Comparison of ENCODE assay signal across 24 cellular contexts in genomic region chr12:53290661-53291060, GRCh38. TPM values are rescaled to one million over a fixed set of nuclear protein-coding genes. Genes with fewer than 3 reads are reported as not detected.
DNase-seq lines count a peak whose midpoint lies in the region; ATAC-seq and TF ChIP-seq lines count a peak whose summit lies in the region.
"Had no signal": no experiment of that assay in that cellular context is flagged by ENCODE, and none has a peak within 500 bp of the region (broad histone marks: within the 10 kb centered on the region; RNA-seq: fewer than 3 reads in every experiment).

No MANE protein-coding gene starts in this region.

- no peak overlapping the region for H3K4me3 Mint-ChIP-seq in activated CD8-positive, alpha-beta T cell treated with anti-CD3 and anti-CD28 coated beads for 36 hours
- H3K4me3 Mint-ChIP-seq in activated CD8-positive, alpha-beta T cell treated with anti-CD3 and anti-CD28 coated beads, Interleukin-2, amount 10 ng/mL, durations not matched to agents 7 days and 5 days, result no peak overlapping the region
- peak overlapping the region; percentile 35 for H3K4me3 Mint-ChIP-seq in activated naive CD8-positive, alpha-beta T cell
- no peak overlapping the region for H3K4me3 Mint-ChIP-seq in Calu3 (ENCODE audit: low read depth, unreplicated experiment)
- H3K4me3 Mint-ChIP-seq: memory B cell; naive B cell; stimulated activated naive B cell treated with anti-CD40 and anti-IgM and Interleukin-4, amounts not matched to agents 10 μg/mL and 1 μg/mL and 100 μg/mL, for 72 hours had no signal

- peak overlapping the region; percentile 57 for H3K27ac Mint-ChIP-seq in activated CD8-positive, alpha-beta T cell treated with anti-CD3 and anti-CD28 coated beads for 36 hours
- H3K27ac Mint-ChIP-seq in activated CD8-positive, alpha-beta T cell treated with anti-CD3 and anti-CD28 coated beads, Interleukin-2, amount 10 ng/mL, durations not matched to agents 7 days and 5 days, result no peak overlapping the region
- H3K27ac Mint-ChIP-seq in activated naive CD8-positive, alpha-beta T cell, result peak overlapping the region; percentile 41
- no peak overlapping the region for H3K27ac Mint-ChIP-seq in Calu3 (ENCODE audit: unreplicated experiment)
- H3K27ac Mint-ChIP-seq: memory B cell; naive B cell; stimulated activated naive B cell treated with anti-CD40 and anti-IgM and Interleukin-4, amounts not matched to agents 10 μg/mL and 1 μg/mL and 100 μg/mL, for 72 hours had no signal

- H3K27me3 Mint-ChIP-seq in activated CD8-positive, alpha-beta T cell treated with anti-CD3 and anti-CD28 coated beads for 36 hours, result no peaks in the 10 kb centered on the region
- H3K27me3 Mint-ChIP-seq in activated CD8-positive, alpha-beta T cell treated with anti-CD3 and anti-CD28 coated beads, Interleukin-2, amount 10 ng/mL, durations not matched to agents 7 days and 5 days (ENCODE audit: low read depth), result no peaks in the 10 kb centered on the region
- H3K27me3 Mint-ChIP-seq in activated naive CD8-positive, alpha-beta T cell, result no peaks in the 10 kb centered on the region
- H3K27me3 Mint-ChIP-seq in Calu3 (ENCODE audit: unreplicated experiment), result no peaks in the 10 kb centered on the region
- H3K27me3 Mint-ChIP-seq: memory B cell; naive B cell; stimulated activated naive B cell treated with anti-CD40 and anti-IgM and Interleukin-4, amounts not matched to agents 10 μg/mL and 1 μg/mL and 100 μg/mL, for 72 hours had no signal

- no peak for DNase-seq in activated CD8-positive, alpha-beta T cell treated with anti-CD3 and anti-CD28 coated beads for 36 hours
- DNase-seq in activated CD8-positive, alpha-beta T cell treated with anti-CD3 and anti-CD28 coated beads, Interleukin-2, amount 10 ng/mL, durations not matched to agents 7 days and 5 days, result no peak
- DNase-seq in ELR (ENCODE audit: low read depth) (peak; percentile 56), iris pigment epithelial cell (ENCODE audit: low read depth) (peak; percentile 40), DMS79 treated with DMSO at 0.1 percent for 48 hours (lab: John Stamatoyannopoulos, UW) (no peak), Calu3 (no peak), KBM-7 (no peak)
- DNase-seq: activated CD4-positive, alpha-beta T cell treated with anti-CD3 and anti-CD28 coated beads for 1 hour; activated CD8-positive, alpha-beta memory T cell treated with anti-CD3 and anti-CD28 coated beads, Interleukin-2, amount 50 U/mL, for 4 hours; activated naive CD4-positive, alpha-beta T cell treated with Interleukin-2 at 50 U/mL for 16 hours; cerebellar nuclear complex; foreskin keratinocyte; naive B cell; NCI-H1436 treated with DMSO at 0.1 percent for 48 hours; NCI-H524; nucleus accumbens; Peyer's patch; SIG-M5; stimulated activated naive B cell treated with anti-CD40 and anti-IgM and Interleukin-4, amounts not matched to agents 10 μg/mL and 1 μg/mL and 100 μg/mL, for 72 hours; uterus had no signal

- peaks cover 74% of the 10 kb centered on the region for H3K36me3 Mint-ChIP-seq in activated CD8-positive, alpha-beta T cell treated with anti-CD3 and anti-CD28 coated beads for 36 hours (ENCODE audit: low read depth)
- peaks cover 77% of the 10 kb centered on the region for H3K36me3 Mint-ChIP-seq in activated CD8-positive, alpha-beta T cell treated with anti-CD3 and anti-CD28 coated beads, Interleukin-2, amount 10 ng/mL, durations not matched to agents 7 days and 5 days (ENCODE audit: low read depth)
- peaks cover 8% of the 10 kb centered on the region for H3K36me3 Mint-ChIP-seq in activated naive CD8-positive, alpha-beta T cell
- peaks cover 23% of the 10 kb centered on the region for H3K36me3 Mint-ChIP-seq in Calu3 (ENCODE audit: insufficient read depth, unreplicated experiment)
- H3K36me3 Mint-ChIP-seq: memory B cell, naive B cell had no signal

- in situ Hi-C loops in KBM-7 (cut with MboI; ENCODE audit: low pct_unique_long_range_greater_than_20kb, low sequenced_read_pairs), result loop anchor here (25.0 kb wide), 1 partner anchor 228 kb away; the partner anchor contains the start of gene TNS2

- H3K4me1 Mint-ChIP-seq in activated CD8-positive, alpha-beta T cell treated with anti-CD3 and anti-CD28 coated beads for 36 hours (ENCODE audit: low read depth), result peaks cover 23% of the 10 kb centered on the region
- peaks cover 16% of the 10 kb centered on the region for H3K4me1 Mint-ChIP-seq in activated CD8-positive, alpha-beta T cell treated with anti-CD3 and anti-CD28 coated beads, Interleukin-2, amount 10 ng/mL, durations not matched to agents 7 days and 5 days (ENCODE audit: low read depth)
- H3K4me1 Mint-ChIP-seq in activated naive CD8-positive, alpha-beta T cell (ENCODE audit: low read depth), result peaks cover 26% of the 10 kb centered on the region
- no peaks in the 10 kb centered on the region for H3K4me1 Mint-ChIP-seq in Calu3 (ENCODE audit: low read depth, unreplicated experiment)

- POLR2A ChIA-PET in activated CD8-positive, alpha-beta T cell treated with anti-CD3 and anti-CD28 coated beads for 36 hours (lab: Charles Lee), result interaction anchor here (0.7 to 3.6 kb wide), 11 partner anchors 9 to 130 kb away, joined by 3 to 19 read pairs (median 4); partner anchors contain the start of genes AAAS, ESPL1 and MYG1
- POLR2A ChIA-PET in activated CD8-positive, alpha-beta T cell treated with anti-CD3 and anti-CD28 coated beads, Interleukin-2, amount 10 ng/mL, durations not matched to agents 7 days and 5 days (lab: Charles Lee), result interaction anchor here (0.9 to 1.7 kb wide), 4 partner anchors 21 to 82 kb away, joined by 3 to 6 read pairs (median 4); partner anchors contain the start of gene AAAS

- intact Hi-C loops in activated CD8-positive, alpha-beta T cell treated with anti-CD3 and anti-CD28 coated beads for 36 hours (cut with micrococcal nuclease), result no loop called here
- intact Hi-C loops in Calu3 (cut with micrococcal nuclease; ENCODE audit: unreplicated experiment), result no loop called here

- BruUV-seq in Calu3 (replicated peaks; lab: Mats Ljungman, UMichigan), result no TSS peak

- no peaks in the 10 kb centered on the region for H3K9me3 Mint-ChIP-seq in activated CD8-positive, alpha-beta T cell treated with anti-CD3 and anti-CD28 coated beads for 36 hours
- H3K9me3 Mint-ChIP-seq in activated CD8-positive, alpha-beta T cell treated with anti-CD3 and anti-CD28 coated beads, Interleukin-2, amount 10 ng/mL, durations not matched to agents 7 days and 5 days (ENCODE audit: insufficient read depth), result no peaks in the 10 kb centered on the region
- H3K9me3 Mint-ChIP-seq in activated naive CD8-positive, alpha-beta T cell (ENCODE audit: low read depth), result no peaks in the 10 kb centered on the region
- H3K9me3 Mint-ChIP-seq in Calu3 (ENCODE audit: low read depth, unreplicated experiment), result no peaks in the 10 kb centered on the region
- H3K9me3 Mint-ChIP-seq: memory B cell; naive B cell; stimulated activated naive B cell treated with anti-CD40 and anti-IgM and Interleukin-4, amounts not matched to agents 10 μg/mL and 1 μg/mL and 100 μg/mL, for 72 hours had no signal

- ATAC-seq in activated CD8-positive, alpha-beta T cell treated with anti-CD3 and anti-CD28 coated beads for 36 hours, result no peak
- ATAC-seq in activated CD8-positive, alpha-beta T cell treated with anti-CD3 and anti-CD28 coated beads, Interleukin-2, amount 10 ng/mL, durations not matched to agents 7 days and 5 days, result no peak
- ATAC-seq: foreskin keratinocyte; stimulated activated naive B cell treated with anti-CD40 and anti-IgM and Interleukin-4, amounts not matched to agents 10 μg/mL and 1 μg/mL and 100 μg/mL, for 72 hours had no signal

- CTCF ChIA-PET in activated CD8-positive, alpha-beta T cell treated with anti-CD3 and anti-CD28 coated beads for 36 hours (lab: Charles Lee), result interaction anchor here (0.8 to 14.0 kb wide), 11 partner anchors 12 to 131 kb away, joined by 3 to 143 read pairs (median 4); partner anchors contain the start of genes AAAS and ESPL1
- CTCF ChIA-PET in activated CD8-positive, alpha-beta T cell treated with anti-CD3 and anti-CD28 coated beads, Interleukin-2, amount 10 ng/mL, durations not matched to agents 7 days and 5 days (lab: Charles Lee), result interaction anchor here (1.0 to 13.8 kb wide), 4 partner anchors 12 to 131 kb away, joined by 4 to 192 read pairs (median 6); partner anchors contain the start of genes AAAS and ITGB7
- CTCF ChIA-PET in Calu3 (lab: Charles Lee), result no interaction called here

- TF ChIP-seq CTCF in activated CD8-positive, alpha-beta T cell treated with anti-CD3 and anti-CD28 coated beads for 36 hours (IDR thresholded peaks at IDR 0.05), result no peak
- no peak for TF ChIP-seq CTCF in Calu3 (IDR thresholded peaks at IDR 0.05; ENCODE audit: unreplicated experiment)

RNA-seq across cellular contexts. Expression of gene PFDN5, which starts 4.7 kb away (rescaled TPM):
- 100 to 1,000 TPM; 322 to 373 TPM for total RNA-seq in activated CD8-positive, alpha-beta T cell treated with anti-CD3 and anti-CD28 coated beads for 36 hours
- 100 to 1,000 TPM; 292 to 307 TPM for total RNA-seq in activated CD8-positive, alpha-beta T cell treated with anti-CD3 and anti-CD28 coated beads, Interleukin-2, amount 10 ng/mL, durations not matched to agents 7 days and 5 days
- 178 and 185 TPM in 2 replicates for total RNA-seq in Calu3 (2022)

RNA-seq across cellular contexts. Expression of gene MYG1, which starts 8.8 kb away (rescaled TPM):
- total RNA-seq in activated CD8-positive, alpha-beta T cell treated with anti-CD3 and anti-CD28 coated beads for 36 hours, result 10 to 100 TPM; 69.5 to 70.9 TPM
- 10 to 100 TPM; 55.6 to 56.9 TPM for total RNA-seq in activated CD8-positive, alpha-beta T cell treated with anti-CD3 and anti-CD28 coated beads, Interleukin-2, amount 10 ng/mL, durations not matched to agents 7 days and 5 days
- 29.7 and 32.4 TPM in 2 replicates for total RNA-seq in Calu3 (2022)

RNA-seq across cellular contexts. Expression of gene ESPL1, which starts 22.6 kb away (rescaled TPM):
- total RNA-seq in activated CD8-positive, alpha-beta T cell treated with anti-CD3 and anti-CD28 coated beads for 36 hours, result 10 to 100 TPM; 62.1 to 63.4 TPM
- total RNA-seq in activated CD8-positive, alpha-beta T cell treated with anti-CD3 and anti-CD28 coated beads, Interleukin-2, amount 10 ng/mL, durations not matched to agents 7 days and 5 days, result 100 to 1,000 TPM; 126 TPM
- 24.3 and 31.1 TPM in 2 replicates for total RNA-seq in Calu3 (2022)

RNA-seq across cellular contexts. Expression of gene AAAS, which starts 30.7 kb away (rescaled TPM):
- 10 to 100 TPM; 81.3 to 87.6 TPM for total RNA-seq in activated CD8-positive, alpha-beta T cell treated with anti-CD3 and anti-CD28 coated beads for 36 hours
- total RNA-seq in activated CD8-positive, alpha-beta T cell treated with anti-CD3 and anti-CD28 coated beads, Interleukin-2, amount 10 ng/mL, durations not matched to agents 7 days and 5 days, result 10 to 100 TPM; 67.5 to 67.9 TPM
- 31.0 and 33.6 TPM in 2 replicates for total RNA-seq in Calu3 (2022)

RNA-seq across cellular contexts. Expression of gene SP7, which starts 45.5 kb away (rescaled TPM):
- total RNA-seq in activated CD8-positive, alpha-beta T cell treated with anti-CD3 and anti-CD28 coated beads for 36 hours, result not detected
- total RNA-seq in activated CD8-positive, alpha-beta T cell treated with anti-CD3 and anti-CD28 coated beads, Interleukin-2, amount 10 ng/mL, durations not matched to agents 7 days and 5 days, result not detected
- total RNA-seq in Calu3 (2022), result not detected in 2 replicates
- total RNA-seq: A673, foreskin keratinocyte, Peyer's patch, thoracic aorta had no signal

Comparison
In these comparisons a context has a peak if more than half of its experiments do, and no peak if none do; other contexts are left out.
1. H3K27ac Mint-ChIP-seq: peak in activated CD8-positive, alpha-beta T cell treated with anti-CD3 and anti-CD28 coated beads for 36 hours (single experiment) and activated naive CD8-positive, alpha-beta T cell (single experiment); none in activated CD8-positive, alpha-beta T cell treated with anti-CD3 and anti-CD28 coated beads, Interleukin-2, amount 10 ng/mL, durations not matched to agents 7 days and 5 days (single experiment) and Calu3 (single experiment).
2. DNase-seq: peak in ELR (single experiment) and iris pigment epithelial cell (single experiment); none in activated CD8-positive, alpha-beta T cell treated with anti-CD3 and anti-CD28 coated beads for 36 hours (single experiment), activated CD8-positive, alpha-beta T cell treated with anti-CD3 and anti-CD28 coated beads, Interleukin-2, amount 10 ng/mL, durations not matched to agents 7 days and 5 days (single experiment), DMS79 treated with DMSO at 0.1 percent for 48 hours (single experiment), Calu3 (single experiment) and KBM-7 (single experiment).